ENCODE assay signal across 14 cellular contexts in genomic region chr3:15107075-15107947, GRCh38. TPM values are rescaled to one million over a fixed set of nuclear protein-coding genes. Genes with fewer than 3 reads are reported as not detected.
DNase-seq lines count a peak whose midpoint lies in the region; ATAC-seq, FAIRE-seq and TF ChIP-seq lines count a peak whose summit lies in the region.
"Had no signal": no experiment of that assay in that cellular context is flagged by ENCODE, and none has a peak within 500 bp of the region (broad histone marks: within the 10 kb centered on the region; RNA-seq: fewer than 3 reads in every experiment).

No MANE protein-coding gene starts in this region.

- peak overlapping the region; percentile 27 to 62 (median 52) for H3K4me3 ChIP-seq in HepG2 (replicated peaks in 1 of 3; ENCODE audit: insufficient read depth in 1 of 3, low read depth in 2 of 3, low read length in 3 of 3)
- H3K4me3 ChIP-seq in breast epithelium = no peak overlapping the region
- no peak overlapping the region for H3K4me3 ChIP-seq in BE2C (ENCODE audit: low read depth, low read length)

- H3K4me1 ChIP-seq in HepG2 (ENCODE audit: insufficient read depth, low read length) = peaks cover 47% of the 10 kb centered on the region
- H3K4me1 ChIP-seq in breast epithelium = no peaks in the 10 kb centered on the region
- H3K4me1 ChIP-seq in BE2C = no peaks in the 10 kb centered on the region

- H3K36me3 ChIP-seq in HepG2 (replicated peaks in 1 of 2; ENCODE audit: control insufficient read depth in 1 of 2, insufficient read depth in 2 of 2, low read length in 2 of 2) = no peaks in the 10 kb centered on the region
- H3K36me3 ChIP-seq in breast epithelium = no peaks in the 10 kb centered on the region
- no peaks in the 10 kb centered on the region for H3K36me3 ChIP-seq in BE2C

- peak overlapping the region; percentile 44 for H3K9ac ChIP-seq in HepG2 (ENCODE audit: insufficient read depth, low read depth, low read length)

- H3K9me3 Mint-ChIP-seq in T-helper 2 cell treated with Interferon-gamma antibody and Interleukin-4, amounts not matched to agents 5 μg/mL and 100 μg/mL, for 36 hours = no peaks in the 10 kb centered on the region
- H3K9me3 Mint-ChIP-seq: H9 had no signal

- DNase-seq in T-helper 2 cell treated with Interferon-gamma antibody and Interleukin-4, amounts not matched to agents 5 μg/mL and 100 μg/mL, for 36 hours (ENCODE audit: low spot score) = no peak
- DNase-seq in T-helper 2 cell = no peak
- DNase-seq in T-helper 17 cell = no peak
- DNase-seq in HepG2 (ENCODE audit: low spot score) = peak; percentile 78
- DNase-seq in NCI-H345 (lab: John Stamatoyannopoulos, UW) = no peak
- DNase-seq in breast epithelium (ENCODE audit: low spot score in 2 of 2) = no peak
- DNase-seq in BE2C = no peak
- no peak for DNase-seq in SHP77 treated with DMSO at 0.1 percent for 48 hours (lab: John Stamatoyannopoulos, UW)
- DNase-seq: NCI-H187 treated with DMSO at 0.1 percent for 48 hours had no signal

- peak overlapping the region; percentile 32 for H2AFZ ChIP-seq in HepG2 (ENCODE audit: low read length)

- H3K27ac ChIP-seq in HepG2 (ENCODE audit: extremely low read length, insufficient read depth, low read length) = peak overlapping the region; percentile 66
- H3K27ac ChIP-seq in breast epithelium = no peak overlapping the region
- H3K27ac ChIP-seq: RWPE1 had no signal

- intact Hi-C loops in HepG2 (cut with micrococcal nuclease; ENCODE audit: unreplicated experiment) (loop anchor here (5.0 kb wide), 1 partner anchor 300 kb away; no protein-coding TSS in a partner anchor), breast epithelium (cut with DNase I; ENCODE audit: low total_unique reads) (no loop called here)

- TF ChIP-seq RAD21 in HepG2 (CRISPR knock-in tag; IDR thresholded peaks at IDR 0.05) = no peak

- TF ChIP-seq POLR2A in HepG2 (IDR thresholded peaks at IDR 0.05; ENCODE audit: insufficient read depth in 1 of 2, low read depth in 2 of 2, low read length in 2 of 2) (no peak; a peak in 1 of 4 replicates), breast epithelium (IDR thresholded peaks at IDR 0.05) (no peak)

- TF ChIP-seq EP300 in HepG2 (IDR thresholded peaks at IDR 0.05; ENCODE audit: low read depth in 2 of 2, low read length in 2 of 2) (peak in 1 of 2 experiments; percentile 78; a peak in 3 of 4 replicates), HepG2 (CRISPR knock-in tag; IDR thresholded peaks at IDR 0.05; ENCODE audit: borderline replicate concordance) (peak; percentile 59; the same call in 1 of the 2 replicates)

- no TSS peak for BruUV-seq in HepG2 (replicated peaks; lab: Mats Ljungman, UMichigan)

- no peak; the same call in 1 of the 2 replicates for TF ChIP-seq CTCF in HepG2 (CRISPR knock-in tag; IDR thresholded peaks at IDR 0.05)
- no peak for TF ChIP-seq CTCF in breast epithelium (IDR thresholded peaks at IDR 0.05)
- no peak for TF ChIP-seq CTCF in BE2C (IDR thresholded peaks at IDR 0.05; ENCODE audit: low read depth, low read length)

- in situ Hi-C loops in HepG2 (cut with HindIII; ENCODE audit: extremely low pct_ligation_motif_present, low pct_unique_long_range_greater_than_20kb) = loop anchor here (10.0 kb wide), 1 partner anchor 297 kb away; no protein-coding TSS in a partner anchor

- no peaks in the 10 kb centered on the region for H3K9me3 ChIP-seq in T-helper 17 cell (ENCODE audit: control insufficient read depth, low read length, poor library complexity, severe bottlenecking)
- H3K9me3 ChIP-seq in HepG2 (ENCODE audit: low read length) = no peaks in the 10 kb centered on the region
- H3K9me3 ChIP-seq in breast epithelium = no peaks in the 10 kb centered on the region
- no peaks in the 10 kb centered on the region for H3K9me3 ChIP-seq in BE2C
- H3K9me3 ChIP-seq: Caco-2 had no signal

- H3K4me2 ChIP-seq in HepG2 (ENCODE audit: low read depth, low read length) = peak overlapping the region; percentile 99

- no peaks in the 10 kb centered on the region for H3K79me2 ChIP-seq in HepG2 (ENCODE audit: insufficient read depth, low read length)

- ATAC-seq in T-helper 17 cell = no peak
- peak; percentile 85 for ATAC-seq in HepG2

- H3K27ac Mint-ChIP-seq in T-helper 2 cell treated with Interferon-gamma antibody and Interleukin-4, amounts not matched to agents 5 μg/mL and 100 μg/mL, for 36 hours = peak overlapping the region; percentile 13
- peak overlapping the region; percentile 67 for H3K27ac Mint-ChIP-seq in T-helper 17 cell
- H3K27ac Mint-ChIP-seq: H9 had no signal

- POLR2A ChIA-PET in HepG2 (lab: Yijun Ruan, JAX) = interaction anchor here (0.9 to 2.6 kb wide), 3 partner anchors 8 to 98 kb away, joined by 4 to 17 read pairs (median 13); partner anchors contain the start of genes CAPN7, MRPS25 and RBSN

- no peaks in the 10 kb centered on the region for H3K36me3 Mint-ChIP-seq in T-helper 2 cell treated with Interferon-gamma antibody and Interleukin-4, amounts not matched to agents 5 μg/mL and 100 μg/mL, for 36 hours (ENCODE audit: low read depth)
- H3K36me3 Mint-ChIP-seq in T-helper 17 cell (ENCODE audit: low read depth) = no peaks in the 10 kb centered on the region
- H3K36me3 Mint-ChIP-seq: CD14-positive monocyte had no signal

- H3K4me3 Mint-ChIP-seq in T-helper 2 cell treated with Interferon-gamma antibody and Interleukin-4, amounts not matched to agents 5 μg/mL and 100 μg/mL, for 36 hours = no peak overlapping the region
- H3K4me3 Mint-ChIP-seq in T-helper 17 cell = no peak overlapping the region

- peaks cover 0 to 2% of the 10 kb centered on the region in 2 experiments; a peak in 1 of 5 replicates for H3K27me3 ChIP-seq in HepG2 (ENCODE audit: control insufficient read depth in 1 of 2, insufficient read depth in 2 of 2, low read length in 2 of 2)
- no peaks in the 10 kb centered on the region for H3K27me3 ChIP-seq in breast epithelium
- H3K27me3 ChIP-seq in BE2C = no peaks in the 10 kb centered on the region

- peak; percentile 81 for FAIRE-seq in HepG2 (lab: Jason Lieb, UNC)
- FAIRE-seq: A204.1 had no signal

- peaks cover 5% of the 10 kb centered on the region for H3K4me1 Mint-ChIP-seq in T-helper 2 cell treated with Interferon-gamma antibody and Interleukin-4, amounts not matched to agents 5 μg/mL and 100 μg/mL, for 36 hours (ENCODE audit: low read depth)
- H3K4me1 Mint-ChIP-seq in T-helper 17 cell = peaks cover 10% of the 10 kb centered on the region

- peaks cover 13% of the 10 kb centered on the region for H3K27me3 Mint-ChIP-seq in T-helper 2 cell treated with Interferon-gamma antibody and Interleukin-4, amounts not matched to agents 5 μg/mL and 100 μg/mL, for 36 hours (ENCODE audit: low read depth)
- peaks cover 23% of the 10 kb centered on the region for H3K27me3 Mint-ChIP-seq in T-helper 17 cell

- WGBS in HepG2 (ENCODE audit: low lambda C conversion rate) = 5% methylated on average over 16 of the region's 16 CpGs

- H4K20me1 ChIP-seq in HepG2 (ENCODE audit: insufficient read depth, low read length) = no peaks in the 10 kb centered on the region

- CTCF ChIA-PET in HepG2 (lab: Yijun Ruan, JAX; ENCODE audit: low intra/inter-chr PET ratio, low total read pairs) = interaction anchor here (1.2 kb wide), 1 partner anchor 271 kb away, joined by 6 read pairs; no protein-coding TSS in a partner anchor

RNA-seq across cellular contexts. Expression of gene RBSN, which starts 8.4 kb away (rescaled TPM):
- total RNA-seq in T-helper 17 cell = 10 to 100 TPM; 37.2 to 38.7 TPM
- total RNA-seq in HepG2 (2016; rRNA removed; fragmentation: Illumina TruSeq; extraction: Trizol) = 11.8 and 14.7 TPM in 2 replicates
- total RNA-seq in HepG2 (2016; cell fraction: cytosol; rRNA removed; fragmentation: Illumina TruSeq; extraction: Trizol; ENCODE audit: low read depth) = 3.7 and 3.9 TPM in 2 replicates
- 10.8 and 13.0 TPM in 2 replicates for total RNA-seq in HepG2 (2016; cell fraction: insoluble cytoplasmic fraction; rRNA removed; fragmentation: Illumina TruSeq; extraction: Trizol)
- 10.4 and 11.3 TPM in 2 replicates for total RNA-seq in HepG2 (2016; cell fraction: membrane; rRNA removed; fragmentation: Illumina TruSeq; extraction: Trizol)
- total RNA-seq in HepG2 (2016; cell fraction: nucleus; rRNA removed; fragmentation: Illumina TruSeq; extraction: Trizol) = 10.6 and 12.4 TPM in 2 replicates
- 7.9 and 9.4 TPM in 2 replicates for polyA plus RNA-seq in HepG2 (2011; rRNA removed)
- polyA plus RNA-seq in HepG2 (2011; cell fraction: cytosol; rRNA removed) = 3.7 and 5.1 TPM in 2 replicates
- polyA plus RNA-seq in HepG2 (2011; cell fraction: nucleus; rRNA removed) = 22.2 and 23.7 TPM in 2 replicates
- polyA plus RNA-seq in HepG2 (2012) = 8.1 and 8.8 TPM in 2 replicates
- 3.3 and 4.1 TPM in 2 replicates for polyA plus RNA-seq in HepG2 (2016; cell fraction: cytosol; fragmentation: Illumina TruSeq; extraction: Trizol; ENCODE audit: low read depth)
- polyA plus RNA-seq in HepG2 (2016; cell fraction: insoluble cytoplasmic fraction; fragmentation: Illumina TruSeq; extraction: Trizol; ENCODE audit: low read depth) = 8.2 and 9.0 TPM in 2 replicates
- polyA plus RNA-seq in HepG2 (2016; cell fraction: membrane; fragmentation: Illumina TruSeq; extraction: Trizol; ENCODE audit: low read depth) = 5.9 and 6.1 TPM in 2 replicates
- polyA plus RNA-seq in HepG2 (2016; cell fraction: nucleus; fragmentation: Illumina TruSeq; extraction: Trizol; ENCODE audit: insufficient read depth, low read depth) = 15.4 and 16.1 TPM in 2 replicates
- polyA minus RNA-seq in HepG2 (2011; rRNA and poly(A)+ RNA removed; ENCODE audit: low replicate concordance) = 15.6 and 28.8 TPM in 2 replicates
- 7.3 and 10.0 TPM in 2 replicates for polyA minus RNA-seq in HepG2 (2011; cell fraction: cytosol; rRNA and poly(A)+ RNA removed)
- polyA minus RNA-seq in HepG2 (2011; cell fraction: nucleus; rRNA and poly(A)+ RNA removed) = 15.7 and 18.5 TPM in 2 replicates
- 10 to 100 TPM; 28.6 to 30.5 (median 29.6) TPM for total RNA-seq in breast epithelium
- 11.8 TPM for polyA plus RNA-seq in BE2C (2012; ENCODE audit: insufficient read depth, insufficient read length, low read depth)

RNA-seq across cellular contexts. Expression of gene MRPS25, which starts 42.2 kb away (rescaled TPM):
- total RNA-seq in T-helper 17 cell = 10 to 100 TPM; 47.4 to 50.5 TPM
- 69.2 and 74.3 TPM in 2 replicates for total RNA-seq in HepG2 (2016; rRNA removed; fragmentation: Illumina TruSeq; extraction: Trizol)
- total RNA-seq in HepG2 (2016; cell fraction: cytosol; rRNA removed; fragmentation: Illumina TruSeq; extraction: Trizol; ENCODE audit: low read depth) = 14.2 and 14.8 TPM in 2 replicates
- 70.2 and 72.6 TPM in 2 replicates for total RNA-seq in HepG2 (2016; cell fraction: insoluble cytoplasmic fraction; rRNA removed; fragmentation: Illumina TruSeq; extraction: Trizol)
- total RNA-seq in HepG2 (2016; cell fraction: membrane; rRNA removed; fragmentation: Illumina TruSeq; extraction: Trizol) = 27.9 and 28.9 TPM in 2 replicates
- 64.0 TPM in 2 replicates for total RNA-seq in HepG2 (2016; cell fraction: nucleus; rRNA removed; fragmentation: Illumina TruSeq; extraction: Trizol)
- 54.7 and 60.1 TPM in 2 replicates for polyA plus RNA-seq in HepG2 (2011; rRNA removed)
- polyA plus RNA-seq in HepG2 (2011; cell fraction: cytosol; rRNA removed) = 28.6 and 33.5 TPM in 2 replicates
- polyA plus RNA-seq in HepG2 (2011; cell fraction: nucleus; rRNA removed) = 148 and 153 TPM in 2 replicates
- polyA plus RNA-seq in HepG2 (2012) = 41.3 and 42.1 TPM in 2 replicates
- polyA plus RNA-seq in HepG2 (2016; cell fraction: cytosol; fragmentation: Illumina TruSeq; extraction: Trizol; ENCODE audit: low read depth) = 23.2 and 27.5 TPM in 2 replicates
- 79.2 and 82.6 TPM in 2 replicates for polyA plus RNA-seq in HepG2 (2016; cell fraction: insoluble cytoplasmic fraction; fragmentation: Illumina TruSeq; extraction: Trizol; ENCODE audit: low read depth)
- 27.1 and 31.5 TPM in 2 replicates for polyA plus RNA-seq in HepG2 (2016; cell fraction: membrane; fragmentation: Illumina TruSeq; extraction: Trizol; ENCODE audit: low read depth)
- 204 and 214 TPM in 2 replicates for polyA plus RNA-seq in HepG2 (2016; cell fraction: nucleus; fragmentation: Illumina TruSeq; extraction: Trizol; ENCODE audit: insufficient read depth, low read depth)
- polyA minus RNA-seq in HepG2 (2011; rRNA and poly(A)+ RNA removed; ENCODE audit: low replicate concordance) = 20.9 and 34.4 TPM in 2 replicates
- polyA minus RNA-seq in HepG2 (2011; cell fraction: cytosol; rRNA and poly(A)+ RNA removed) = 12.5 and 15.0 TPM in 2 replicates
- polyA minus RNA-seq in HepG2 (2011; cell fraction: nucleus; rRNA and poly(A)+ RNA removed) = 53.0 and 61.3 TPM in 2 replicates
- total RNA-seq in breast epithelium = 10 to 100 TPM; 19.5 to 40.0 (median 36.4) TPM
- polyA plus RNA-seq in BE2C (2012; ENCODE audit: insufficient read depth, insufficient read length, low read depth) = 34.5 TPM

Comparison
In these comparisons a context has a peak if more than half of its experiments do, and no peak if none do; other contexts are left out.
1. H3K4me3 ChIP-seq: peak in HepG2 (3 of 3); none in breast epithelium (0 of 3) and BE2C (single experiment).